Comparison of ENCODE assay signal across 9 cellular contexts in genomic region chr22:18956956-18957355, GRCh38. TPM values are rescaled to one million over a fixed set of nuclear protein-coding genes. Genes with fewer than 3 reads are reported as not detected.
DNase-seq lines count a peak whose midpoint lies in the region; ATAC-seq, FAIRE-seq and TF ChIP-seq lines count a peak whose summit lies in the region.
"Not testable (repeated sequence)": the region's sequence is repeated elsewhere in the genome, so short reads cannot be mapped to it uniquely, and the experiment has no call there.
"Had no signal": no experiment of that assay in that cellular context is flagged by ENCODE, and none has a peak within 500 bp of the region (broad histone marks: within the 10 kb centered on the region; RNA-seq: fewer than 3 reads in every experiment).

No MANE protein-coding gene starts in this region.

- H3K27me3 ChIP-seq in H7 (ENCODE audit: control insufficient read depth, insufficient read depth, low read length); right lobe of liver; sigmoid colon; aorta (ENCODE audit: control insufficient read depth in 1 of 2, insufficient read depth in 2 of 2, low read length in 1 of 2): not testable (repeated sequence)
- peaks cover 0 to 12% (median 0%) of the 10 kb centered on the region in 3 experiments for H3K27me3 ChIP-seq in neuronal stem cell (ENCODE audit: control insufficient read depth in 3 of 3, insufficient read depth in 3 of 3, low read depth in 1 of 3, low read length in 3 of 3)

- not testable (repeated sequence) for H3K36me3 Mint-ChIP-seq in chondrocyte (ENCODE audit: low read depth)

- not testable (repeated sequence) for H4K8ac ChIP-seq in neuronal stem cell (ENCODE audit: low read depth, low read length)

- not testable (repeated sequence) for H3K9ac ChIP-seq in kidney (ENCODE audit: low read length in 2 of 2); neuronal stem cell (ENCODE audit: low read depth, low read length, poor library complexity)

- H4K91ac ChIP-seq in neuronal stem cell (ENCODE audit: low read depth, low read length, poor library complexity), result not testable (repeated sequence)

- H3K9me3 Mint-ChIP-seq in chondrocyte (ENCODE audit: low read depth), result not testable (repeated sequence)

- peak overlapping the region; percentile 17 for H3K18ac ChIP-seq in neuronal stem cell (ENCODE audit: low read length)

- not testable (repeated sequence) for H3K27ac ChIP-seq in kidney (ENCODE audit: low read depth in 2 of 2, low read length in 2 of 2); right lobe of liver; neuronal stem cell (replicated peaks; ENCODE audit: low read length); sigmoid colon; aorta (ENCODE audit: low read depth in 1 of 2, low read length in 2 of 2)

- ATAC-seq in right lobe of liver; aorta (ENCODE audit: low FRiP score): not testable (repeated sequence)

- H3K9me3 ChIP-seq in kidney (ENCODE audit: control insufficient read depth in 1 of 2, low read length in 2 of 2); right lobe of liver; neuronal stem cell (replicated peaks in 1 of 2; ENCODE audit: control insufficient read depth in 2 of 2, insufficient read depth in 1 of 2, low read depth in 1 of 2, low read length in 2 of 2); sigmoid colon; aorta (ENCODE audit: control insufficient read depth, low read length): not testable (repeated sequence)

- not testable (repeated sequence) for FAIRE-seq in kidney (lab: Jason Lieb, UNC)

- DNase-seq in H7 (peak; percentile 30), chondrocyte (ENCODE audit: low spot score) (peak; percentile 57), kidney (peak; percentile 31), right lobe of liver (peak; percentile 14 to 42 (median 23)), sigmoid colon (peak; percentile 18), aorta (peak; percentile 21 to 63)
- not testable (repeated sequence) for DNase-seq in neuronal stem cell (ENCODE audit: low spot score)

- not testable (repeated sequence) for H2AK5ac ChIP-seq in neuronal stem cell (ENCODE audit: low read depth, low read length)

- H3K4ac ChIP-seq in neuronal stem cell (ENCODE audit: low read length), result not testable (repeated sequence)

- not testable (repeated sequence) for H3K23ac ChIP-seq in neuronal stem cell (ENCODE audit: low read depth, low read length, poor library complexity)

- H3K4me1 Mint-ChIP-seq in chondrocyte (ENCODE audit: low read depth), result not testable (repeated sequence)

- not testable (repeated sequence) for H3K4me1 ChIP-seq in kidney (ENCODE audit: control insufficient read depth in 1 of 2, insufficient read depth in 1 of 2, low read depth in 1 of 2, low read length in 2 of 2); right lobe of liver; sigmoid colon; aorta (ENCODE audit: control insufficient read depth in 1 of 2, insufficient read depth in 2 of 2, low read length in 2 of 2)
- peaks cover 0 to 14% of the 10 kb centered on the region in 2 donors for H3K4me1 ChIP-seq in neuronal stem cell (ENCODE audit: control insufficient read depth in 2 of 2, insufficient read depth in 1 of 2, low read depth in 1 of 2, low read length in 2 of 2)

- H2BK5ac ChIP-seq in neuronal stem cell (ENCODE audit: low read length), result not testable (repeated sequence)

- H3K4me3 ChIP-seq in H7 (ENCODE audit: insufficient read depth, low read depth, low read length); kidney (ENCODE audit: low read length in 2 of 2); right lobe of liver; neuronal stem cell (ENCODE audit: low read length in 2 of 2); sigmoid colon; aorta (ENCODE audit: low read length in 2 of 2): not testable (repeated sequence)

- not testable (repeated sequence) for H2BK15ac ChIP-seq in neuronal stem cell (ENCODE audit: low read length)

- not testable (repeated sequence) for TF ChIP-seq CTCF in chondrocyte (IDR thresholded peaks at IDR 0.05); kidney (IDR thresholded peaks at IDR 0.05; ENCODE audit: borderline replicate concordance, extremely low read depth, insufficient read depth); right lobe of liver (IDR thresholded peaks at IDR 0.05); sigmoid colon (IDR thresholded peaks at IDR 0.05)

- not testable (repeated sequence) for H3K4me2 ChIP-seq in neuronal stem cell (ENCODE audit: insufficient read depth, low read length, poor library complexity, severe bottlenecking)

- H3K14ac ChIP-seq in neuronal stem cell (ENCODE audit: low read length), result not testable (repeated sequence)

- not testable (repeated sequence) for H3K36me3 ChIP-seq in H7 (replicated peaks; ENCODE audit: control insufficient read depth, insufficient read depth, low read length); kidney (ENCODE audit: control insufficient read depth in 1 of 2, insufficient read depth in 2 of 2, low read length in 2 of 2); right lobe of liver; neuronal stem cell (replicated peaks in 1 of 2; ENCODE audit: control insufficient read depth in 2 of 2, insufficient read depth in 2 of 2, low read length in 2 of 2); sigmoid colon; aorta (ENCODE audit: control insufficient read depth in 1 of 2, insufficient read depth in 2 of 2, low read length in 1 of 2)

- H3K27ac Mint-ChIP-seq in chondrocyte (ENCODE audit: unreplicated experiment), result not testable (repeated sequence)

- not testable (repeated sequence) for TF ChIP-seq EP300 in sigmoid colon (IDR thresholded peaks at IDR 0.05)

- not testable (repeated sequence) for H2AFZ ChIP-seq in neuronal stem cell (ENCODE audit: low read length)

- not testable (repeated sequence) for H3K27me3 Mint-ChIP-seq in chondrocyte (ENCODE audit: low read depth)

- intact Hi-C loops in kidney (cut with DNase I); right lobe of liver (cut with DNase I); sigmoid colon (cut with DNase I): not testable (repeated sequence)
- intact Hi-C loops in aorta (cut with DNase I), result loop anchor here in 1 of 2 donors (5.0 kb wide), 1 partner anchor 675 kb away; no protein-coding TSS in a partner anchor

- 40% methylated on average over 1 of the region's 15 CpGs for WGBS in right lobe of liver (ENCODE audit: insufficient coverage, low coverage, low lambda C conversion rate, missing lambda C conversion rate)
- no CpG with 5 or more reads among the region's 15 CpGs for WGBS in neuronal stem cell (ENCODE audit: extremely low coverage in 2 of 2, insufficient read length in 2 of 2, insufficient replicate concordance in 1 of 2), 2 donors
- 64 to 74% methylated on average over 15 of the region's 15 CpGs for WGBS in sigmoid colon, 2 donors
- 71% methylated on average over 15 of the region's 15 CpGs for WGBS in aorta, 2 donors

- TF ChIP-seq POLR2A in right lobe of liver (IDR thresholded peaks at IDR 0.05); sigmoid colon (IDR thresholded peaks at IDR 0.05): not testable (repeated sequence)

- H2BK120ac ChIP-seq in neuronal stem cell (ENCODE audit: low read depth, low read length), result not testable (repeated sequence)

- not testable (repeated sequence) for H2BK12ac ChIP-seq in neuronal stem cell (ENCODE audit: low read length)

- H3K79me1 ChIP-seq in neuronal stem cell (ENCODE audit: low read depth, low read length), result not testable (repeated sequence)

- H3K4me3 Mint-ChIP-seq in chondrocyte (ENCODE audit: unreplicated experiment), result not testable (repeated sequence)

RNA-seq across cellular contexts. Expression of gene PRODH, which starts 20.9 kb away (rescaled TPM):
- total RNA-seq in H7 (2014; rRNA removed; shearing (Covaris generic)), result 34.3 and 53.1 TPM in 2 replicates
- 3.5 to 5.9 TPM (median 5.6 TPM) in 3 replicates for total RNA-seq in chondrocyte
- 6.7 TPM for total RNA-seq in kidney
- polyA plus RNA-seq in kidney (ENCODE audit: insufficient read depth, low read depth, low replicate concordance), result 8.2 TPM
- total RNA-seq in right lobe of liver, result 10 to 100 TPM in 1 of 6 experiments, 1 to 10 TPM in 4, under 1 TPM in 1; 0.86 to 31.0 (median 3.8) TPM
- 8.3 TPM for polyA plus RNA-seq in neuronal stem cell (2013, experiment 1 of 2)
- 8.3 TPM for polyA plus RNA-seq in neuronal stem cell (2013, experiment 2 of 2)
- total RNA-seq in sigmoid colon, result 1 to 10 TPM; 2.5 to 4.8 (median 3.6) TPM
- 1 to 10 TPM in 1 of 3 donors, not detected in 2; 2.9 TPM for polyA plus RNA-seq in sigmoid colon
- 1 to 10 TPM; 1.0 to 1.9 TPM for total RNA-seq in aorta
- 1 to 10 TPM; 1.5 to 2.3 TPM for polyA plus RNA-seq in aorta
- total RNA-seq: H4, HFFc6 had no signal

RNA-seq across cellular contexts. Expression of gene DGCR6, which starts 50.8 kb away (rescaled TPM):
- total RNA-seq in H7 (2014; rRNA removed; shearing (Covaris generic)), result 11.6 and 13.1 TPM in 2 replicates
- total RNA-seq in chondrocyte, result 5.1 to 7.1 TPM (median 5.4 TPM) in 3 replicates
- total RNA-seq in kidney, result 1.7 TPM
- polyA plus RNA-seq in kidney (ENCODE audit: insufficient read depth, low read depth, low replicate concordance), result 3.7 TPM
- 1 to 10 TPM in 5 of 6 experiments, under 1 TPM in 1; 0.92 to 5.1 (median 2.5) TPM for total RNA-seq in right lobe of liver
- 2.0 TPM for polyA plus RNA-seq in neuronal stem cell (2013, experiment 1 of 2)
- polyA plus RNA-seq in neuronal stem cell (2013, experiment 2 of 2), result 2.0 TPM
- 1 to 10 TPM; 1.2 to 6.6 (median 1.7) TPM for total RNA-seq in sigmoid colon
- 1 to 10 TPM in 1 of 3 donors, under 1 TPM in 2; 0.60 to 1.6 (median 0.73) TPM for polyA plus RNA-seq in sigmoid colon
- total RNA-seq in aorta, result 1 to 10 TPM in 1 of 2 donors, under 1 TPM in 1; 0.88 to 1.7 TPM
- 1 to 10 TPM; 3.3 to 5.8 TPM for polyA plus RNA-seq in aorta
